8 cellular contexts compared by ENCODE assay signal in the genomic region with DNA sequence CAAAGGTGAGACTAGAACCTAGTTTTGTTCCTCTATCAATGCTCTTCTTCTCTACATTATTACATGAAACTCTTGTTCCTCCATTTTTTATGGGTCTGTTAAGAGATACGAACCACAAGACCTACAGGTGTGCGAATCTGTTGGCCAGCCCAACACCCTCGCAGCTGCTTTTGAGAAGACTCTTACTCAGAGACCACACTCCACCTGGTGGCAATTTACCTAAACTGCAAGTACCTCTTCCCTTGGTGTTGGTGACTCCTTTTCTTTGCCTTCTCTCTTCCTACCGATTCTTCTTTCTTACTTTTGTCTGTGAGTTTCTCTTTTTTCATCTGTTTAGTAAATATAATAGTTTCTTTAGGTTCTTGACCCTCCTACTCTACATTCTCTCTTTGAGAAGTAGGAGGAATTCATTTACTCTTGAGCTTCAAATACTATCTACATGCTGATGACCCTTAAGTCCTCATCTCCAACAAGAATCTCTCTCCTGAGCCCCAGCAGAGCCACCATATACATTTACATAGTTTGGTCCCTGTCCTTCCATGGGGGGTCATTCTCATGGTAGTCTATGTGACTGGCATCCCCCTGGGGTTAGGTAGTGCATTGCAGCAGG.
DNase-seq lines count a peak whose midpoint lies in the region; TF ChIP-seq lines count a peak whose summit lies in the region.

No MANE protein-coding gene starts in this region.

- no peak overlapping the region for H3K9ac ChIP-seq in GM23248

- peak; percentile 70 for TF ChIP-seq CTCF in GM06990 (IDR thresholded peaks at IDR 0.05; ENCODE audit: insufficient read depth, low read length, poor library complexity, severe bottlenecking)
- peak; percentile 68 for TF ChIP-seq CTCF in cardiac muscle cell (IDR thresholded peaks at IDR 0.05; ENCODE audit: low read depth, low read length)
- peak; percentile 63 for TF ChIP-seq CTCF in retinal pigment epithelial cell (conservative IDR thresholded peaks at IDR 0.05; ENCODE audit: low read depth, low read length)

- in situ Hi-C loops in GM23248 (cut with MboI), result loop anchor here (10.0 kb wide), 1 partner anchor 388 kb away; no protein-coding TSS in a partner anchor

- peak; percentile 8 for DNase-seq in GM06990 (ENCODE audit: extremely low read depth, insufficient read length)
- DNase-seq in GM23248, result peak; percentile 72
- peak; percentile 61 to 77 for DNase-seq in Kasumi-1 (lab: John Stamatoyannopoulos, UW)
- DNase-seq in SHP77 treated with DMSO at 0.1 percent for 48 hours (lab: John Stamatoyannopoulos, UW), result peak; percentile 8
- peak; percentile 40 for DNase-seq in activated naive CD4-positive, alpha-beta T cell treated with Interleukin-2 at 50 U/mL for 16 hours
- peak; percentile 73 to 75 for DNase-seq in cardiac muscle cell (ENCODE audit: low read depth in 1 of 2, low spot score in 1 of 2)
- DNase-seq in retinal pigment epithelial cell (ENCODE audit: low read depth), result no peak
- no peak for DNase-seq in mesenteric fat pad (ENCODE audit: low spot score)

- H3K9me3 ChIP-seq in GM23248 (ENCODE audit: low read depth), result no peaks in the 10 kb centered on the region
- H3K9me3 ChIP-seq in cardiac muscle cell (ENCODE audit: low read depth), result no peaks in the 10 kb centered on the region

- H3K4me1 ChIP-seq in GM23248 (ENCODE audit: insufficient read depth) (no peaks in the 10 kb centered on the region), cardiac muscle cell (ENCODE audit: low read depth) (peaks cover 7% of the 10 kb centered on the region)

- no peaks in the 10 kb centered on the region for H3K79me2 ChIP-seq in GM23248 (ENCODE audit: insufficient read depth)

- no peaks in the 10 kb centered on the region for H3K27me3 ChIP-seq in GM06990 (replicated peaks; ENCODE audit: control insufficient read depth, insufficient read depth, low read length)
- H3K27me3 ChIP-seq in GM23248 (replicated peaks; ENCODE audit: insufficient read depth), result no peaks in the 10 kb centered on the region
- H3K27me3 ChIP-seq in cardiac muscle cell, result no peaks in the 10 kb centered on the region

- no peak overlapping the region for H3K4me3 ChIP-seq in GM06990 (replicated peaks; ENCODE audit: low read depth, low read length)
- no peak overlapping the region for H3K4me3 ChIP-seq in GM23248
- no peak overlapping the region for H3K4me3 ChIP-seq in cardiac muscle cell
- no peak overlapping the region for H3K4me3 ChIP-seq in retinal pigment epithelial cell (ENCODE audit: low read length)

- WGBS in GM23248 (ENCODE audit: low coverage in 1 of 2, low lambda C conversion rate in 2 of 2, missing lambda C conversion rate in 2 of 2), 2 experiments, result 11% methylated on average over 4 of the region's 4 CpGs

- H2AFZ ChIP-seq in GM23248, result no peak overlapping the region

- H3K36me3 ChIP-seq in GM06990 (ENCODE audit: control insufficient read depth, insufficient read depth, low read length) (no peaks in the 10 kb centered on the region), GM23248 (ENCODE audit: low read depth) (no peaks in the 10 kb centered on the region), cardiac muscle cell (no peaks in the 10 kb centered on the region)

- no peaks in the 10 kb centered on the region for H3K9me2 ChIP-seq in GM23248 (ENCODE audit: insufficient read depth)

- H3K27ac ChIP-seq in GM23248 (no peak overlapping the region), cardiac muscle cell (no peak overlapping the region)

- H3K4me2 ChIP-seq in GM23248 (ENCODE audit: unreplicated experiment), result no peak overlapping the region

- no peaks in the 10 kb centered on the region for H4K20me1 ChIP-seq in GM23248 (ENCODE audit: insufficient read depth)

- H3F3A ChIP-seq in GM23248 (ENCODE audit: insufficient read depth), result no peaks in the 10 kb centered on the region

Comparison
In these comparisons a context has a peak if more than half of its experiments do, and no peak if none do; other contexts are left out.
1. DNase-seq: peak in GM06990 (single experiment), GM23248 (single experiment), Kasumi-1 (2 of 2), SHP77 treated with DMSO at 0.1 percent for 48 hours (single experiment), activated naive CD4-positive, alpha-beta T cell treated with Interleukin-2 at 50 U/mL for 16 hours (single experiment) and cardiac muscle cell (2 of 2); none in retinal pigment epithelial cell (single experiment) and mesenteric fat pad (single experiment).
2. Peak in every context shown above with its lines, with median percentiles within 50 percentile points of each other: CTCF ChIP-seq.